Comparison of ENCODE assay signal across 9 cellular contexts in the genomic region with DNA sequence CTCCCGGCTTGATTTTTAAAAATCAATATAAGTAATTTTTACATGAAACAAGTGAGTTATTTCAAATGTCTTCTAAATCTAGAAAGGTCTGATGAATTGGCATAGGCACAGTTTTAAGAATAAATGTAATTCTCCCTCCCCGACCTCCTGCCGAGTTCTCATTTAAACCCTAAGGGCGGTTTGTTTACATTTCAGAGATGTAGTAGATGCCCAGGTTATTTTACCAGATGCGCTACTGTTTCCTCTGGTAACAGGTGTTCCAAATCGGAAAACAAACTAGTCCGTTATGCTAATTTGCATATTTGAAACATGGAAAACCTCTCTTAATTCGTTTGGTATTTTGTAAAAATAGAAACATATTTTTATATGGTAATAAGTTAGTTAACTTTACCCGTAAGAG. TPM values are rescaled to one million over a fixed set of nuclear protein-coding genes. Genes with fewer than 3 reads are reported as not detected.
DNase-seq lines count a peak whose midpoint lies in the region; ATAC-seq, FAIRE-seq and TF ChIP-seq lines count a peak whose summit lies in the region.
"Had no signal": no experiment of that assay in that cellular context is flagged by ENCODE, and none has a peak within 500 bp of the region (broad histone marks: within the 10 kb centered on the region; RNA-seq: fewer than 3 reads in every experiment).

No MANE protein-coding gene starts in this region.

- H3K4me1 ChIP-seq in astrocyte (ENCODE audit: insufficient read depth, low read length) (peaks cover 3% of the 10 kb centered on the region), smooth muscle cell (ENCODE audit: low read depth) (peaks cover 8% of the 10 kb centered on the region)

- H3K36me3 ChIP-seq in astrocyte (ENCODE audit: insufficient read depth, low read length): no peaks in the 10 kb centered on the region
- H3K36me3 ChIP-seq in smooth muscle cell (ENCODE audit: low read depth): no peaks in the 10 kb centered on the region

- H3K27ac ChIP-seq in astrocyte (ENCODE audit: low read depth, low read length): no peak overlapping the region
- H3K27ac ChIP-seq in smooth muscle cell (ENCODE audit: low read depth): no peak overlapping the region

- H3K4me3 ChIP-seq in astrocyte (ENCODE audit: insufficient read depth, low read depth, low read length) (no peak overlapping the region), smooth muscle cell (peak overlapping the region; percentile 39)

- H3K36me3 Mint-ChIP-seq in activated naive CD4-positive, alpha-beta T cell treated with anti-CD3 and anti-CD28 coated beads, Interleukin-2, amount 10 ng/mL, durations not matched to agents 7 days and 5 days: no peaks in the 10 kb centered on the region
- H3K36me3 Mint-ChIP-seq in astrocyte (ENCODE audit: low read depth, unreplicated experiment): no peaks in the 10 kb centered on the region
- peaks cover 2 to 4% of the 10 kb centered on the region in 2 donors for H3K36me3 Mint-ChIP-seq in stimulated activated naive B cell treated with anti-CD40 and anti-IgM and Interleukin-4, amounts not matched to agents 10 μg/mL and 1 μg/mL and 100 μg/mL, for 72 hours

- H3K4me2 ChIP-seq in astrocyte (ENCODE audit: low read length) (peak overlapping the region; percentile 74), smooth muscle cell (peak overlapping the region; percentile 81)

- H4K20me1 ChIP-seq in astrocyte (ENCODE audit: insufficient read depth, low read length) (no peaks in the 10 kb centered on the region), smooth muscle cell (ENCODE audit: low read depth) (no peaks in the 10 kb centered on the region)

- H3K4me3 Mint-ChIP-seq in activated naive CD4-positive, alpha-beta T cell treated with anti-CD3 and anti-CD28 coated beads, Interleukin-2, amount 10 ng/mL, durations not matched to agents 7 days and 5 days: peak overlapping the region; percentile 56
- H3K4me3 Mint-ChIP-seq in astrocyte (ENCODE audit: unreplicated experiment): peak overlapping the region; percentile 54
- H3K4me3 Mint-ChIP-seq in stimulated activated naive B cell treated with anti-CD40 and anti-IgM and Interleukin-4, amounts not matched to agents 10 μg/mL and 1 μg/mL and 100 μg/mL, for 72 hours: no peak overlapping the region

- H3K79me2 ChIP-seq in astrocyte (ENCODE audit: insufficient read depth, low read length): no peaks in the 10 kb centered on the region
- no peaks in the 10 kb centered on the region for H3K79me2 ChIP-seq in smooth muscle cell (ENCODE audit: low read depth)

- H3K9me3 Mint-ChIP-seq in activated naive CD4-positive, alpha-beta T cell treated with anti-CD3 and anti-CD28 coated beads, Interleukin-2, amount 10 ng/mL, durations not matched to agents 7 days and 5 days: no peaks in the 10 kb centered on the region
- H3K9me3 Mint-ChIP-seq in astrocyte (ENCODE audit: unreplicated experiment): peaks cover 4% of the 10 kb centered on the region
- no peaks in the 10 kb centered on the region for H3K9me3 Mint-ChIP-seq in stimulated activated naive B cell treated with anti-CD40 and anti-IgM and Interleukin-4, amounts not matched to agents 10 μg/mL and 1 μg/mL and 100 μg/mL, for 72 hours

- H3K9ac ChIP-seq in astrocyte (ENCODE audit: low read length) (no peak overlapping the region), smooth muscle cell (ENCODE audit: low read depth) (no peak overlapping the region)

- FAIRE-seq in astrocyte (lab: Jason Lieb, UNC): no peak
- FAIRE-seq: kidney had no signal

- CTCF ChIA-PET in activated naive CD4-positive, alpha-beta T cell treated with anti-CD3 and anti-CD28 coated beads, Interleukin-2, amount 10 ng/mL, durations not matched to agents 7 days and 5 days (lab: Charles Lee): no interaction called here

- H3K9me3 ChIP-seq in astrocyte (ENCODE audit: insufficient read depth, low read depth, low read length) (no peaks in the 10 kb centered on the region), smooth muscle cell (replicated peaks; ENCODE audit: low read depth) (no peaks in the 10 kb centered on the region)

- no peaks in the 10 kb centered on the region for H3F3A ChIP-seq in smooth muscle cell (ENCODE audit: low read depth)

- WGBS in smooth muscle cell (ENCODE audit: low lambda C conversion rate): 26% methylated on average over 9 of the region's 9 CpGs

- no peak for DNase-seq in activated naive CD4-positive, alpha-beta T cell treated with anti-CD3 and anti-CD28 coated beads, Interleukin-2, amount 10 ng/mL, durations not matched to agents 7 days and 5 days
- DNase-seq in activated naive CD4-positive, alpha-beta T cell treated with Interleukin-2 at 50 U/mL for 16 hours: no peak
- DNase-seq in NAMALWA (ENCODE audit: low spot score) (peak; percentile 89), astrocyte (ENCODE audit: low read depth) (no peak), smooth muscle cell (lab: John Stamatoyannopoulos, UW; ENCODE audit: unreplicated experiment) (no peak), NCI-H1436 treated with DMSO at 0.1 percent for 48 hours (lab: John Stamatoyannopoulos, UW) (no peak)
- DNase-seq in stimulated activated CD4-positive, alpha-beta T cell treated with anti-CD3 and anti-CD28 coated beads, Interleukin-4, amount 100 ng/mL, for 1 hour: no peak
- DNase-seq in stimulated activated naive B cell treated with anti-CD40 and anti-IgM and Interleukin-4, amounts not matched to agents 10 μg/mL and 1 μg/mL and 100 μg/mL, for 72 hours: no peak
- DNase-seq: kidney had no signal

- H3K27me3 Mint-ChIP-seq in activated naive CD4-positive, alpha-beta T cell treated with anti-CD3 and anti-CD28 coated beads, Interleukin-2, amount 10 ng/mL, durations not matched to agents 7 days and 5 days: peaks cover 18% of the 10 kb centered on the region
- H3K27me3 Mint-ChIP-seq in astrocyte (ENCODE audit: low read depth, unreplicated experiment): peaks cover 11% of the 10 kb centered on the region
- H3K27me3 Mint-ChIP-seq in stimulated activated naive B cell treated with anti-CD40 and anti-IgM and Interleukin-4, amounts not matched to agents 10 μg/mL and 1 μg/mL and 100 μg/mL, for 72 hours: peaks cover under 1 to 9% of the 10 kb centered on the region in 2 donors

- H3K27ac Mint-ChIP-seq in activated naive CD4-positive, alpha-beta T cell treated with anti-CD3 and anti-CD28 coated beads, Interleukin-2, amount 10 ng/mL, durations not matched to agents 7 days and 5 days: no peak overlapping the region
- peak overlapping the region; percentile 53 for H3K27ac Mint-ChIP-seq in astrocyte (ENCODE audit: unreplicated experiment)
- no peak overlapping the region for H3K27ac Mint-ChIP-seq in stimulated activated naive B cell treated with anti-CD40 and anti-IgM and Interleukin-4, amounts not matched to agents 10 μg/mL and 1 μg/mL and 100 μg/mL, for 72 hours

- H2AFZ ChIP-seq in astrocyte (ENCODE audit: low read depth, low read length) (no peak overlapping the region), smooth muscle cell (ENCODE audit: low read depth) (no peak overlapping the region)

- ATAC-seq in stimulated activated naive B cell treated with anti-CD40 and anti-IgM and Interleukin-4, amounts not matched to agents 10 μg/mL and 1 μg/mL and 100 μg/mL, for 72 hours (replicated peaks): no peak

- TF ChIP-seq CTCF in astrocyte (IDR thresholded peaks at IDR 0.05; ENCODE audit: insufficient read depth, low read depth, low read length): no peak
- TF ChIP-seq CTCF in smooth muscle cell (IDR thresholded peaks at IDR 0.05; ENCODE audit: borderline replicate concordance, insufficient read depth, poor library complexity, severe bottlenecking): no peak

- no peaks in the 10 kb centered on the region for H3K27me3 ChIP-seq in astrocyte (ENCODE audit: insufficient read depth, low read length)
- peaks cover 51% of the 10 kb centered on the region for H3K27me3 ChIP-seq in smooth muscle cell (ENCODE audit: low read depth)

- H3K4me1 Mint-ChIP-seq in activated naive CD4-positive, alpha-beta T cell treated with anti-CD3 and anti-CD28 coated beads, Interleukin-2, amount 10 ng/mL, durations not matched to agents 7 days and 5 days: peaks cover 18% of the 10 kb centered on the region
- H3K4me1 Mint-ChIP-seq in astrocyte (ENCODE audit: low read depth, unreplicated experiment): no peaks in the 10 kb centered on the region
- H3K4me1 Mint-ChIP-seq in stimulated activated naive B cell treated with anti-CD40 and anti-IgM and Interleukin-4, amounts not matched to agents 10 μg/mL and 1 μg/mL and 100 μg/mL, for 72 hours: peaks cover 0 to 6% of the 10 kb centered on the region in 2 donors

RNA-seq across cellular contexts. Expression of a gene that starts 53.8 kb away (rescaled TPM):
- total RNA-seq in astrocyte: not detected in 2 replicates
- not detected in 2 replicates for total RNA-seq in smooth muscle cell
- not detected in 2 replicates for polyA plus RNA-seq in smooth muscle cell

Comparison
In these comparisons a context has a peak if more than half of its experiments do, and no peak if none do; other contexts are left out.
1. H3K4me3 Mint-ChIP-seq: peak in activated naive CD4-positive, alpha-beta T cell treated with anti-CD3 and anti-CD28 coated beads, Interleukin-2, amount 10 ng/mL, durations not matched to agents 7 days and 5 days (single experiment) and astrocyte (single experiment); none in stimulated activated naive B cell treated with anti-CD40 and anti-IgM and Interleukin-4, amounts not matched to agents 10 μg/mL and 1 μg/mL and 100 μg/mL, for 72 hours (0 of 2).